ENCODE assay signal across 8 cellular contexts in the genomic region with DNA sequence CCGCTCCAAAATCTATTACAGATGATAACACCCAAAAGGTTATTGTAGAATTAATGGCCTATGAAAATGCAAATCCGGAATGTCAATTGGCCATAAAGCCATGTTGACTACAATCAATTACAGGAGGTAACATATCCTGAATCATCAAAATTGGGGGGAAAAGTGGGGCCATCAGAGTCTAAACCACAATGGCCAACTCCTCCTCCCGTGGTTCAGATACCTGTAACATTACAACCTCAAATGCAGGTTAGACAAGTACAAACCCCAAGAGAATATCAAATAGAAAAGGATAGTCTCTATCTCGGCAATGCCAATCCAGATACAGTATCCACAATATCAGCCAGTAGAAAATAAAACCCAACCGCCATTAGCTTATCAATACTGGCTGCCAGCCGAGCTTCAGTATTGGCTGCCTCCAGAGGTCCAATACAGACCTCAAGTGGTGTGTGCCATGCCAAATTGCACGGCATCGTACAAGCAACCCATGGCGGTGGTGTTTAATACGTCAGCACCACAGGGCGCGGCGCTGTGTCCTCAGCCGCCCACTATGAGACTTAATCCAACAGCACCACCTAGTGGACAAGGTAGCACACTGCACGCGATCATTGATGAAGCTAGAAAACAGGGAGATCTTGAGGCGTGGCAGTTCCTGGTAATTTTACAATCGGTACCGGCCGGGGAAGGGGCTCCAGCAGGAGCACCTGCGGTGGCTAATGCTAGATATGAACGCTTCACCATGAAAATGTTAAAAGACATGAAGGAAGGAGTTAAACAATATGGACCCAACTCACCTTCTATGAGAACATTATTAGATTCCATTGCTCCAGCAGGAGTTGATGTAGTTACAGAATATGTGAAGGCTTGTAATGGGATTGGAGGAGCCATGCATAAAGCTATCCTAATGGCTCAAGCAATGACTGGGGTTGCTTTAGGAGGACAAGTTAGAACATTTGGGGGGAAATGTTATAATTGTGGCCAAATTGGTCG. TPM values are rescaled to one million over a fixed set of nuclear protein-coding genes. Genes with fewer than 3 reads are reported as not detected.
DNase-seq lines count a peak whose midpoint lies in the region; ATAC-seq lines count a peak whose summit lies in the region.

No MANE protein-coding gene starts in this region.

- no peak overlapping the region for H3K27ac Mint-ChIP-seq in activated CD4-positive, alpha-beta T cell treated with anti-CD3 and anti-CD28 coated beads for 36 hours

- H3K27me3 Mint-ChIP-seq in activated CD4-positive, alpha-beta T cell treated with anti-CD3 and anti-CD28 coated beads for 36 hours = no peaks in the 10 kb centered on the region

- no peak overlapping the region for H3K4me3 Mint-ChIP-seq in activated CD4-positive, alpha-beta T cell treated with anti-CD3 and anti-CD28 coated beads for 36 hours

- H3K9me3 Mint-ChIP-seq in activated CD4-positive, alpha-beta T cell treated with anti-CD3 and anti-CD28 coated beads for 36 hours (ENCODE audit: low read depth) = no peaks in the 10 kb centered on the region

- peaks cover 11% of the 10 kb centered on the region for H3K4me1 Mint-ChIP-seq in activated CD4-positive, alpha-beta T cell treated with anti-CD3 and anti-CD28 coated beads for 36 hours

- POLR2A ChIA-PET in activated CD4-positive, alpha-beta T cell treated with anti-CD3 and anti-CD28 coated beads for 36 hours (lab: Charles Lee) = interaction anchor here (0.6 to 0.9 kb wide), 2 partner anchors 44 to 59 kb away, joined by 3 to 5 read pairs; a partner anchor contains a TSS

- H3K36me3 Mint-ChIP-seq in activated CD4-positive, alpha-beta T cell treated with anti-CD3 and anti-CD28 coated beads for 36 hours (ENCODE audit: low read depth) = peaks cover 7% of the 10 kb centered on the region

- CTCF ChIA-PET in activated CD4-positive, alpha-beta T cell treated with anti-CD3 and anti-CD28 coated beads for 36 hours (lab: Charles Lee) = interaction anchor here (0.6 to 2.4 kb wide), 26 partner anchors 9 to 960 kb away, joined by 3 to 26 read pairs (median 4); a partner anchor contains a TSS

- ATAC-seq in HG03108 (IDR thresholded peaks at IDR 0.05; ENCODE audit: unreplicated experiment) = peak; percentile 62
- ATAC-seq in activated CD4-positive, alpha-beta T cell treated with anti-CD3 and anti-CD28 coated beads for 36 hours = peak; percentile 99
- peak; percentile 99 for ATAC-seq in left lobe of liver
- no peak for ATAC-seq in HG03342 (IDR thresholded peaks at IDR 0.05; ENCODE audit: unreplicated experiment)

- intact Hi-C loops in activated CD4-positive, alpha-beta T cell treated with anti-CD3 and anti-CD28 coated beads for 36 hours (cut with DNase I, micrococcal nuclease) = loop anchor here (1.0 to 2.0 kb wide), 8 partner anchors 8 to 88 kb away; a partner anchor contains a TSS

- DNase-seq in DMS 273 treated with DMSO at 0.1 percent for 48 hours (lab: John Stamatoyannopoulos, UW) = peak; percentile 59
- DNase-seq in NCI-H524 (lab: John Stamatoyannopoulos, UW) = peak; percentile 86 to 91
- peak; percentile 93 for DNase-seq in activated CD4-positive, alpha-beta T cell treated with anti-CD3 and anti-CD28 coated beads for 36 hours
- DNase-seq in cerebellar cortex (ENCODE audit: low spot score) = peak; percentile 90
- DNase-seq in left lobe of liver (ENCODE audit: low spot score) = peak; percentile 75
- DNase-seq in stimulated activated CD4-positive, alpha-beta T cell treated with anti-CD3 and anti-CD28 coated beads, Interleukin-2, amount 100 ng/mL, for 24 hours = peak; percentile 89 to 91

RNA-seq across cellular contexts. Expression of a gene that starts 15.2 kb away (rescaled TPM):
- 10 to 100 TPM; 26.6 to 37.9 TPM for total RNA-seq in activated CD4-positive, alpha-beta T cell treated with anti-CD3 and anti-CD28 coated beads for 36 hours
- total RNA-seq in left lobe of liver = 18.8 TPM

RNA-seq across cellular contexts. Expression of a gene that starts 37.1 kb away (rescaled TPM):
- total RNA-seq in activated CD4-positive, alpha-beta T cell treated with anti-CD3 and anti-CD28 coated beads for 36 hours = not detected
- total RNA-seq in left lobe of liver = not detected

RNA-seq across cellular contexts. Expression of a gene that starts 42.2 kb away (rescaled TPM):
- 10 to 100 TPM; 28.7 to 31.2 TPM for total RNA-seq in activated CD4-positive, alpha-beta T cell treated with anti-CD3 and anti-CD28 coated beads for 36 hours
- total RNA-seq in left lobe of liver = 1.5 TPM

RNA-seq across cellular contexts. Expression of a gene that starts 43.9 kb away (rescaled TPM):
- total RNA-seq in activated CD4-positive, alpha-beta T cell treated with anti-CD3 and anti-CD28 coated beads for 36 hours = 10 to 100 TPM; 16.8 to 17.3 TPM
- 5.9 TPM for total RNA-seq in left lobe of liver

RNA-seq across cellular contexts. Expression of a gene that starts 53.3 kb away (rescaled TPM):
- 100 to 1,000 TPM; 101 to 117 TPM for total RNA-seq in activated CD4-positive, alpha-beta T cell treated with anti-CD3 and anti-CD28 coated beads for 36 hours
- total RNA-seq in left lobe of liver = 0.98 TPM

Comparison
In these comparisons a context has a peak if more than half of its experiments do, and no peak if none do; other contexts are left out.
1. RNA of a gene that starts 42.2 kb away (total RNA-seq): 28.7 to 31.2 TPM in activated CD4-positive, alpha-beta T cell treated with anti-CD3 and anti-CD28 coated beads for 36 hours; 1.5 TPM in left lobe of liver (single experiment); every median in the first group is over 10 times any median in the second.
2. Peak in every context shown above with its lines, with median percentiles within 50 percentile points of each other: DNase-seq.